In genomic region chr4:106316773-106317409, GRCh38 we compare ENCODE assay signal across 1 cellular context.
TF ChIP-seq lines count a peak whose summit lies in the region.

No MANE protein-coding gene starts in this region.

TF ChIP-seq in HepG2, 621 proteins besides CTCF, POLR2A, EP300 and RAD21 (continued from another document):
- TF ChIP-seq BCL3 (CRISPR knock-in tag; IDR thresholded peaks at IDR 0.05) (peak; percentile 4; the same call in 1 of the 2 replicates), ZNF781 (CRISPR knock-in tag; IDR thresholded peaks at IDR 0.05; ENCODE audit: borderline replicate concordance, not compliant biosample characterization) (peak; percentile 11), RFX5 (IDR thresholded peaks at IDR 0.05; ENCODE audit: low read depth, low read length) (no peak), ZC3H4 (CRISPR knock-in tag; IDR thresholded peaks at IDR 0.05; ENCODE audit: borderline replicate concordance) (peak; percentile 84), TBX3 (IDR thresholded peaks at IDR 0.05; ENCODE audit: borderline replicate concordance) (no peak), AFF4 (CRISPR knock-in tag; IDR thresholded peaks at IDR 0.05) (peak; percentile 13; the same call in 1 of the 2 replicates), ZSCAN21 (CRISPR knock-in tag; IDR thresholded peaks at IDR 0.05; ENCODE audit: borderline replicate concordance) (no peak), TEF (CRISPR knock-in tag; IDR thresholded peaks at IDR 0.05) (0 out of 2 replicates have a peak, but pooled peaks have one; percentile 42)
